ENCODE assay signal across 16 cellular contexts in the genomic region with DNA sequence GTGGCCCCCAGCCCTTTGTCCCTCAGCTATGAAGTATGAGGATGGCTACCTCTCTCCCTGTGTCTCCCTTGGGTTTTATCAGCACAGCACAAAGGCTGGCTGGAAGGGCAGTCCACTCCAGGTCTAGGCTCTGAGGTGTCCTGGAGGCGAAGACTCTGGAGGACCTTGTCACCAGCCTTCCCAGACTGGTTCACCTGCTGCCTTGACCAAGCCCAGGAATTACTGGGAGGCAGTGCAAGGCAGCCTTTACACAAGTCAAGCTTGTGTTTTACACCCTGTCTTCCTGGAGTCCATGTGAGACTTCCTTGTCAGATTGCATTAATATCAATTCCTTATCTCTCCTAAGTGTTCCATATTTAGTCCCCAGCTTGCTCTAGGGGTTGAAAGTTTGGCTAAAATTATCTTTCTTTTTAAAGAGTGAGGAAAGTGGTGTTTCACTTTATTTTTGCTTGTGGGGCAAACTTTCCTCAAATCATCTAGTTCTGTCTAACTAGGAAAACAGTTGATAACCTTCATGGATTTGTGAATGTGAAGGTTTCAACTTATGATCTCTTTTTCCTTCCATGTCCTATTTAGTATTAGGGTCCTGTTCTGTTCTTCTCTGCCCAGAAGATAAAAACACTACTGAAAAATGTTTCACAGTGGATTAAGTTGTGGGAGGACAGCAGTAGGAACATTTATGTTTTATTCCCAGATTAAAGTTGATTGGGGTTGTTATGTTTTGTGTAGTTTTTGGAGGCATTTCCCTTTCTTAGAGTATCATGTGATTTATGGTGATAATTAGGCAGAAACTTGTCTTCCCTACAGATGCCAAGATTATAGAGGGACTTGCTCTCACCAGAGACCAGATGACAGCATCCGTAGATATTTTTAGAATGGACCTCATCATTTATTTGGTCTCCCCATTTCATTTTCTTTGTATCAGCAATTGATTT.
DNase-seq lines count a peak whose midpoint lies in the region; ATAC-seq and TF ChIP-seq lines count a peak whose summit lies in the region.
"Had no signal": no experiment of that assay in that cellular context is flagged by ENCODE, and none has a peak within 500 bp of the region (broad histone marks: within the 10 kb centered on the region; RNA-seq: fewer than 3 reads in every experiment).

No MANE protein-coding gene starts in this region.

- DNase-seq in HEK293T (ENCODE audit: extremely low spot score) (no peak), WTC11 (ENCODE audit: low spot score) (no peak), lung (ENCODE audit: low spot score) (no peak), NCI-H187 treated with DMSO at 0.1 percent for 48 hours (lab: John Stamatoyannopoulos, UW) (no peak), GM23338 (ENCODE audit: low spot score) (no peak), NCI-H1694 (lab: John Stamatoyannopoulos, UW) (no peak)
- DNase-seq: DND-41; islet precursor cell; NCI-H1694 treated with DMSO at 0.1 percent for 48 hours; NCI-H510A; posterior cingulate gyrus; stimulated activated naive CD8-positive, alpha-beta T cell treated with anti-CD3 and anti-CD28 coated beads, Interleukin-15, amount 100 ng/mL, for 72 hours; WERI-Rb-1 had no signal

- H3K4me3 ChIP-seq in lung: no peak overlapping the region
- H3K4me3 ChIP-seq in subcutaneous abdominal adipose tissue (ENCODE audit: low read depth in 1 of 5, low read length in 5 of 5): no peak overlapping the region
- no peak overlapping the region for H3K4me3 ChIP-seq in GM23338
- H3K4me3 ChIP-seq: BLaER1 had no signal

- CTCF ChIA-PET in HEK293T (lab: Yijun Ruan, JAX) (interaction anchor here (0.6 kb wide), 1 partner anchor 94 kb away, joined by 3 read pairs; no protein-coding TSS in a partner anchor), WTC11 (lab: Charles Lee) (no interaction called here)

- ATAC-seq in WTC11 (no peak), lung (ENCODE audit: insufficient read depth, low FRiP score) (no peak), GM23338 (no peak)
- ATAC-seq: stimulated activated naive CD8-positive, alpha-beta T cell treated with anti-CD3 and anti-CD28 coated beads, Interleukin-15, amount 100 ng/mL, for 72 hours had no signal

- no peak overlapping the region for H3K4me3 Mint-ChIP-seq in WTC11
- H3K4me3 Mint-ChIP-seq in GM23338: no peak overlapping the region
- H3K4me3 Mint-ChIP-seq: stimulated activated naive CD8-positive, alpha-beta T cell treated with anti-CD3 and anti-CD28 coated beads, Interleukin-15, amount 100 ng/mL, for 72 hours had no signal

- H3K27me3 Mint-ChIP-seq in WTC11 (ENCODE audit: low read depth): no peaks in the 10 kb centered on the region
- peaks cover 2% of the 10 kb centered on the region for H3K27me3 Mint-ChIP-seq in GM23338 (ENCODE audit: insufficient read depth, low read depth, poor library complexity)
- H3K27me3 Mint-ChIP-seq: stimulated activated naive CD8-positive, alpha-beta T cell treated with anti-CD3 and anti-CD28 coated beads, Interleukin-15, amount 100 ng/mL, for 72 hours had no signal

- H3K9me3 ChIP-seq in lung (ENCODE audit: control insufficient read depth in 2 of 2, insufficient read depth in 1 of 2, low read length in 1 of 2) (no peaks in the 10 kb centered on the region), subcutaneous abdominal adipose tissue (ENCODE audit: control insufficient read depth in 5 of 5, low read length in 5 of 5) (no peaks in the 10 kb centered on the region)
- H3K9me3 ChIP-seq: BLaER1 had no signal

- no peak overlapping the region for H3K4me2 ChIP-seq in GM23338
- H3K4me2 ChIP-seq: BLaER1 had no signal

- 87 to 89% methylated on average over 2 of the region's 2 CpGs for WGBS in lung, 2 donors

- H3K4me1 ChIP-seq in lung (ENCODE audit: control insufficient read depth in 2 of 2, insufficient read depth in 2 of 2, low read length in 2 of 2) (peaks cover 25 to 55% of the 10 kb centered on the region in 2 donors), subcutaneous abdominal adipose tissue (ENCODE audit: control insufficient read depth in 5 of 5, insufficient read depth in 5 of 5, low read length in 5 of 5) (peaks cover 0 to 47% (median 38%) of the 10 kb centered on the region in 5 donors), GM23338 (ENCODE audit: insufficient read depth) (peaks cover 27% of the 10 kb centered on the region)
- H3K4me1 ChIP-seq: BLaER1 had no signal

- H3K36me3 ChIP-seq in lung (ENCODE audit: control insufficient read depth in 2 of 2, insufficient read depth in 2 of 2, low read length in 2 of 2) (peaks cover 4 to 6% of the 10 kb centered on the region in 2 donors), subcutaneous abdominal adipose tissue (ENCODE audit: control insufficient read depth in 5 of 5, insufficient read depth in 5 of 5, low read length in 5 of 5) (peaks cover 0 to 9% (median 5%) of the 10 kb centered on the region in 5 donors), GM23338 (ENCODE audit: insufficient read depth) (no peaks in the 10 kb centered on the region)
- H3K36me3 ChIP-seq: WERI-Rb-1 had no signal

- no peaks in the 10 kb centered on the region; the same call in 1 of the 2 replicates for H3K36me3 Mint-ChIP-seq in WTC11
- peaks cover 1% of the 10 kb centered on the region; the same call in 2 of the 3 replicates for H3K36me3 Mint-ChIP-seq in GM23338 (ENCODE audit: low read depth)

- peaks cover 7% of the 10 kb centered on the region; the same call in 1 of the 2 replicates for H4K20me1 ChIP-seq in GM23338 (replicated peaks; ENCODE audit: insufficient read depth)

- H3K9ac ChIP-seq in subcutaneous abdominal adipose tissue (ENCODE audit: low read length in 5 of 5): no peak overlapping the region
- H3K9ac ChIP-seq: BLaER1 had no signal

- no peaks in the 10 kb centered on the region for H3K9me2 ChIP-seq in GM23338 (ENCODE audit: insufficient read depth)

- no peaks in the 10 kb centered on the region for H3F3A ChIP-seq in GM23338 (replicated peaks; ENCODE audit: low read depth)

- no peaks in the 10 kb centered on the region for H3K9me3 Mint-ChIP-seq in WTC11
- no peaks in the 10 kb centered on the region for H3K9me3 Mint-ChIP-seq in GM23338
- H3K9me3 Mint-ChIP-seq: activated T-helper 2 cell treated with anti-CD3 and anti-CD28 coated beads, Interferon-gamma antibody, Interleukin-2, Interleukin-4, amounts not matched to agents 10 μg/mL and 5 μg/mL and 100 μg/mL, durations not matched to agents 14 hours and 24 hours and 36 hours; stimulated activated naive CD8-positive, alpha-beta T cell treated with anti-CD3 and anti-CD28 coated beads, Interleukin-15, amount 100 ng/mL, for 72 hours had no signal

- POLR2A ChIA-PET in HEK293T (lab: Yijun Ruan, JAX): interaction anchor here (0.6 to 1.4 kb wide), 2 partner anchors 113 to 115 kb away, joined by 3 to 4 read pairs; partner anchors contain the start of gene FOXO3
- POLR2A ChIA-PET in WTC11 (lab: Charles Lee): interaction anchor here (0.7 kb wide), 1 partner anchor 96 kb away, joined by 3 read pairs; no protein-coding TSS in a partner anchor

- H3K27ac ChIP-seq in lung (ENCODE audit: low read depth in 1 of 2, low read length in 1 of 2): peak overlapping the region; percentile 25 to 56
- peak overlapping the region; percentile 29 for H3K27ac ChIP-seq in subcutaneous abdominal adipose tissue (ENCODE audit: low read depth, low read length)
- no peak overlapping the region for H3K27ac ChIP-seq in GM23338 (ENCODE audit: low read depth)
- H3K27ac ChIP-seq: BLaER1, WERI-Rb-1 had no signal

- H3K27me3 ChIP-seq in lung (ENCODE audit: control insufficient read depth, insufficient read depth) (no peaks in the 10 kb centered on the region), subcutaneous abdominal adipose tissue (ENCODE audit: control insufficient read depth in 5 of 5, insufficient read depth in 4 of 5, low read length in 5 of 5) (no peaks in the 10 kb centered on the region), GM23338 (ENCODE audit: insufficient read depth) (no peaks in the 10 kb centered on the region)
- H3K27me3 ChIP-seq: BLaER1 had no signal

- TF ChIP-seq CTCF in WTC11 (IDR thresholded peaks at IDR 0.05): no peak
- no peak for TF ChIP-seq CTCF in lung (IDR thresholded peaks at IDR 0.05; ENCODE audit: control extremely low read depth, extremely low read depth)
- no peak for TF ChIP-seq CTCF in GM23338 (conservative IDR thresholded peaks at IDR 0.05; ENCODE audit: low read depth in 2 of 2)

- peak overlapping the region; percentile 66 for H3K27ac Mint-ChIP-seq in WTC11
- no peak overlapping the region; the same call in 1 of the 2 replicates for H3K27ac Mint-ChIP-seq in GM23338
- H3K27ac Mint-ChIP-seq: activated T-helper 2 cell treated with anti-CD3 and anti-CD28 coated beads, Interferon-gamma antibody, Interleukin-2, Interleukin-4, amounts not matched to agents 10 μg/mL and 5 μg/mL and 100 μg/mL, durations not matched to agents 14 hours and 24 hours and 36 hours; stimulated activated naive CD8-positive, alpha-beta T cell treated with anti-CD3 and anti-CD28 coated beads, Interleukin-15, amount 100 ng/mL, for 72 hours had no signal

- H3K79me2 ChIP-seq in GM23338 (replicated peaks; ENCODE audit: insufficient read depth): peaks cover 45% of the 10 kb centered on the region

- H3K4me1 Mint-ChIP-seq in WTC11 (peaks cover 57% of the 10 kb centered on the region), GM23338 (peaks cover 57% of the 10 kb centered on the region)

- no peak overlapping the region for H2AFZ ChIP-seq in GM23338

TF ChIP-seq in HEK293T, 16 proteins besides CTCF, POLR2A, EP300 and RAD21 (continues in another document):
- no peak for TF ChIP-seq FOXM1 (IDR thresholded peaks at IDR 0.05; ENCODE audit: borderline replicate concordance)

TF ChIP-seq in WTC11, 78 proteins besides CTCF, POLR2A, EP300 and RAD21 (continues in another document):
- no peak for TF ChIP-seq USF1 (CRISPR knock-in tag; IDR thresholded peaks at IDR 0.05)

TF ChIP-seq in GM23338, 12 proteins besides CTCF, POLR2A, EP300 and RAD21:
- TF ChIP-seq STAT1 (IDR thresholded peaks at IDR 0.05; ENCODE audit: unreplicated experiment): no peak
TF ChIP-seq in GM23338: peak in this region for 0.
